ENCODE assay signal across 1 cellular context in genomic region chr9:136927343-136928261, GRCh38.
TF ChIP-seq lines count a peak whose summit lies in the region.

No MANE protein-coding gene starts in this region.

TF ChIP-seq in HCT116, 20 proteins besides CTCF, POLR2A, EP300 and RAD21 (continued from another document):
- TF ChIP-seq, protein P1, sequence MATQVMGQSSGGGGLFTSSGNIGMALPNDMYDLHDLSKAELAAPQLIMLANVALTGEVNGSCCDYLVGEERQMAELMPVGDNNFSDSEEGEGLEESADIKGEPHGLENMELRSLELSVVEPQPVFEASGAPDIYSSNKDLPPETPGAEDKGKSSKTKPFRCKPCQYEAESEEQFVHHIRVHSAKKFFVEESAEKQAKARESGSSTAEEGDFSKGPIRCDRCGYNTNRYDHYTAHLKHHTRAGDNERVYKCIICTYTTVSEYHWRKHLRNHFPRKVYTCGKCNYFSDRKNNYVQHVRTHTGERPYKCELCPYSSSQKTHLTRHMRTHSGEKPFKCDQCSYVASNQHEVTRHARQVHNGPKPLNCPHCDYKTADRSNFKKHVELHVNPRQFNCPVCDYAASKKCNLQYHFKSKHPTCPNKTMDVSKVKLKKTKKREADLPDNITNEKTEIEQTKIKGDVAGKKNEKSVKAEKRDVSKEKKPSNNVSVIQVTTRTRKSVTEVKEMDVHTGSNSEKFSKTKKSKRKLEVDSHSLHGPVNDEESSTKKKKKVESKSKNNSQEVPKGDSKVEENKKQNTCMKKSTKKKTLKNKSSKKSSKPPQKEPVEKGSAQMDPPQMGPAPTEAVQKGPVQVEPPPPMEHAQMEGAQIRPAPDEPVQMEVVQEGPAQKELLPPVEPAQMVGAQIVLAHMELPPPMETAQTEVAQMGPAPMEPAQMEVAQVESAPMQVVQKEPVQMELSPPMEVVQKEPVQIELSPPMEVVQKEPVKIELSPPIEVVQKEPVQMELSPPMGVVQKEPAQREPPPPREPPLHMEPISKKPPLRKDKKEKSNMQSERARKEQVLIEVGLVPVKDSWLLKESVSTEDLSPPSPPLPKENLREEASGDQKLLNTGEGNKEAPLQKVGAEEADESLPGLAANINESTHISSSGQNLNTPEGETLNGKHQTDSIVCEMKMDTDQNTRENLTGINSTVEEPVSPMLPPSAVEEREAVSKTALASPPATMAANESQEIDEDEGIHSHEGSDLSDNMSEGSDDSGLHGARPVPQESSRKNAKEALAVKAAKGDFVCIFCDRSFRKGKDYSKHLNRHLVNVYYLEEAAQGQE (IDR thresholded peaks at IDR 0.05; ENCODE audit: low read depth) = no peak
- no peak for TF ChIP-seq EGR1 (IDR thresholded peaks at IDR 0.05; ENCODE audit: low read depth)
- TF ChIP-seq JUND (IDR thresholded peaks at IDR 0.05) = no peak
- TF ChIP-seq, protein P2, sequence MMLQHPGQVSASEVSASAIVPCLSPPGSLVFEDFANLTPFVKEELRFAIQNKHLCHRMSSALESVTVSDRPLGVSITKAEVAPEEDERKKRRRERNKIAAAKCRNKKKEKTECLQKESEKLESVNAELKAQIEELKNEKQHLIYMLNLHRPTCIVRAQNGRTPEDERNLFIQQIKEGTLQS (IDR thresholded peaks at IDR 0.05) = no peak
- TF ChIP-seq FOSL1 (IDR thresholded peaks at IDR 0.05; ENCODE audit: low read depth) = no peak
- no peak for TF ChIP-seq EZH2phosphoT487 (IDR thresholded peaks at IDR 0.05; ENCODE audit: borderline replicate concordance)
TF ChIP-seq in HCT116: peak in this region for 0.
